Comparison of ENCODE assay signal across 8 cellular contexts in genomic region chr3:51392301-51393095, GRCh38. TPM values are rescaled to one million over a fixed set of nuclear protein-coding genes. Genes with fewer than 3 reads are reported as not detected.
A peak's percentile ranks its signal among the peaks of the same experiment; 100 is the strongest.
DNase-seq lines count a peak whose midpoint lies in the region; ATAC-seq and TF ChIP-seq lines count a peak whose summit lies in the region.

No MANE protein-coding gene starts in this region.

- peak overlapping the region; percentile 76 for H3K4me3 Mint-ChIP-seq in WTC11

- in situ Hi-C loops in HAP-1 (cut with MboI; ENCODE audit: low sequenced_read_pairs), result no loop called here

- H3K4me1 ChIP-seq in cardiac muscle cell (ENCODE audit: low read depth) (peaks cover 15% of the 10 kb centered on the region), psoas muscle (peaks cover 51% of the 10 kb centered on the region), HAP-1 (peaks cover 6% of the 10 kb centered on the region)

- CTCF ChIA-PET in WTC11 (lab: Charles Lee), result interaction anchor here (0.7 to 1.7 kb wide), 5 partner anchors 42 to 777 kb away, joined by 3 to 5 read pairs (median 4); partner anchors contain the start of gene DCAF1

- no peak for TF ChIP-seq CTCF in GM12864 (IDR thresholded peaks at IDR 0.05; ENCODE audit: low read depth, low read length, missing control alignments)
- TF ChIP-seq CTCF in WTC11 (IDR thresholded peaks at IDR 0.05), result no peak
- no peak for TF ChIP-seq CTCF in cardiac muscle cell (IDR thresholded peaks at IDR 0.05; ENCODE audit: low read depth, low read length)
- TF ChIP-seq CTCF in psoas muscle (IDR thresholded peaks at IDR 0.05), result no peak

- no peaks in the 10 kb centered on the region for H3K9me3 Mint-ChIP-seq in WTC11

- intact Hi-C loops in psoas muscle (cut with DNase I), result loop anchor here (5.0 to 10.0 kb wide), 4 partner anchors 282 to 820 kb away; partner anchors contain the start of genes MAPKAPK3 (in 1 of the 2) and TEX264 (in 1 of the 2)

- peaks cover 46% of the 10 kb centered on the region for H3K4me1 Mint-ChIP-seq in WTC11

- DNase-seq in GM12864 (ENCODE audit: low read depth) (no peak), WTC11 (ENCODE audit: low spot score) (no peak), cardiac muscle cell (ENCODE audit: low read depth in 1 of 2, low spot score in 1 of 2) (no peak), psoas muscle (no peak), NCI-H526 (lab: John Stamatoyannopoulos, UW) (no peak), HAP-1 (ENCODE audit: low spot score in 2 of 2) (no peak), amniotic stem cell (lab: John Stamatoyannopoulos, UW) (no peak)

- no peaks in the 10 kb centered on the region for H3K27me3 Mint-ChIP-seq in WTC11 (ENCODE audit: low read depth)

- H3K36me3 ChIP-seq in cardiac muscle cell, result peaks cover 36% of the 10 kb centered on the region
- H3K36me3 ChIP-seq in psoas muscle (ENCODE audit: insufficient read depth in 1 of 2, low read depth in 1 of 2), result peaks cover 3 to 69% of the 10 kb centered on the region in 2 donors
- peaks cover 86% of the 10 kb centered on the region for H3K36me3 ChIP-seq in HAP-1 (replicated peaks)

- peaks cover 68% of the 10 kb centered on the region for H3K36me3 Mint-ChIP-seq in WTC11

- POLR2A ChIA-PET in WTC11 (lab: Charles Lee), result no interaction called here

- H3K27me3 ChIP-seq in cardiac muscle cell, result no peaks in the 10 kb centered on the region
- H3K27me3 ChIP-seq in psoas muscle (ENCODE audit: insufficient read depth in 3 of 3, low read length in 2 of 3), result no peaks in the 10 kb centered on the region
- H3K27me3 ChIP-seq in HAP-1 (ENCODE audit: low read depth), result no peaks in the 10 kb centered on the region

- WGBS in psoas muscle, 3 donors, result 79 to 84% (median 81%) methylated on average over 44 of the region's 44 CpGs

- no peak for ATAC-seq in WTC11
- ATAC-seq in psoas muscle, result no peak
- no peak for ATAC-seq in GM19463 (IDR thresholded peaks at IDR 0.05; ENCODE audit: unreplicated experiment)

- H3K27ac ChIP-seq in cardiac muscle cell (peak overlapping the region; percentile 98), psoas muscle (peak overlapping the region; percentile 90)

- H3K9me3 ChIP-seq in cardiac muscle cell (ENCODE audit: low read depth), result no peaks in the 10 kb centered on the region
- no peaks in the 10 kb centered on the region for H3K9me3 ChIP-seq in psoas muscle
- peaks cover 6% of the 10 kb centered on the region; the same call in 1 of the 2 replicates for H3K9me3 ChIP-seq in HAP-1

- H3K27ac Mint-ChIP-seq in WTC11, result peak overlapping the region; percentile 60; the same call in 1 of the 2 replicates

- H3K4me3 ChIP-seq in GM12864 (ENCODE audit: low read depth, low read length) (peak overlapping the region; percentile 63), cardiac muscle cell (peak overlapping the region; percentile 77), psoas muscle (peak overlapping the region; percentile 88), HAP-1 (no peak overlapping the region)

TF ChIP-seq in WTC11, 78 proteins besides CTCF, POLR2A, EP300 and RAD21:
- TF ChIP-seq ZNF396 (CRISPR knock-in tag; IDR thresholded peaks at IDR 0.05; ENCODE audit: borderline replicate concordance), result no peak
- no peak for TF ChIP-seq ATF6 (CRISPR knock-in tag; IDR thresholded peaks at IDR 0.05)
- no peak for TF ChIP-seq ZNF121 (CRISPR knock-in tag; IDR thresholded peaks at IDR 0.05)
- TF ChIP-seq KAT7 (CRISPR knock-in tag; IDR thresholded peaks at IDR 0.05; ENCODE audit: borderline replicate concordance), result no peak
- no peak for TF ChIP-seq CREB1 (CRISPR knock-in tag; IDR thresholded peaks at IDR 0.05)
- TF ChIP-seq CREM (CRISPR knock-in tag; IDR thresholded peaks at IDR 0.05), result no peak
- 0 out of 2 replicates have a peak, but pooled peaks have one; percentile 11 for TF ChIP-seq ZNF232 (CRISPR knock-in tag; IDR thresholded peaks at IDR 0.05)

RNA-seq across cellular contexts. Expression of gene RBM15B, which starts 1.4 kb away (rescaled TPM):
- total RNA-seq in WTC11 (2021) (53.9 to 55.6 TPM (median 55.4 TPM) in 3 replicates), cardiac muscle cell (44.1 and 55.8 TPM in 2 replicates), psoas muscle (10 to 100 TPM in 1 of 4 donors, 1 to 10 TPM in 3; 7.0 to 11.9 (median 9.8) TPM)
- polyA plus RNA-seq in cardiac muscle cell (37.9 and 49.2 TPM in 2 replicates), psoas muscle (1 to 10 TPM; 4.6 to 8.8 (median 6.1) TPM)

RNA-seq across cellular contexts. Expression of gene MANF, which starts 7.4 kb away (rescaled TPM):
- total RNA-seq in WTC11 (2021) (105 to 121 TPM (median 109 TPM) in 3 replicates), cardiac muscle cell (55.6 and 180 TPM in 2 replicates), psoas muscle (10 to 100 TPM; 12.6 to 24.0 (median 19.3) TPM)
- polyA plus RNA-seq in cardiac muscle cell (66.9 and 163 TPM in 2 replicates), psoas muscle (10 to 100 TPM; 17.9 to 42.4 (median 18.3) TPM)
